ENCODE assay signal across 1 cellular context in the genomic region with DNA sequence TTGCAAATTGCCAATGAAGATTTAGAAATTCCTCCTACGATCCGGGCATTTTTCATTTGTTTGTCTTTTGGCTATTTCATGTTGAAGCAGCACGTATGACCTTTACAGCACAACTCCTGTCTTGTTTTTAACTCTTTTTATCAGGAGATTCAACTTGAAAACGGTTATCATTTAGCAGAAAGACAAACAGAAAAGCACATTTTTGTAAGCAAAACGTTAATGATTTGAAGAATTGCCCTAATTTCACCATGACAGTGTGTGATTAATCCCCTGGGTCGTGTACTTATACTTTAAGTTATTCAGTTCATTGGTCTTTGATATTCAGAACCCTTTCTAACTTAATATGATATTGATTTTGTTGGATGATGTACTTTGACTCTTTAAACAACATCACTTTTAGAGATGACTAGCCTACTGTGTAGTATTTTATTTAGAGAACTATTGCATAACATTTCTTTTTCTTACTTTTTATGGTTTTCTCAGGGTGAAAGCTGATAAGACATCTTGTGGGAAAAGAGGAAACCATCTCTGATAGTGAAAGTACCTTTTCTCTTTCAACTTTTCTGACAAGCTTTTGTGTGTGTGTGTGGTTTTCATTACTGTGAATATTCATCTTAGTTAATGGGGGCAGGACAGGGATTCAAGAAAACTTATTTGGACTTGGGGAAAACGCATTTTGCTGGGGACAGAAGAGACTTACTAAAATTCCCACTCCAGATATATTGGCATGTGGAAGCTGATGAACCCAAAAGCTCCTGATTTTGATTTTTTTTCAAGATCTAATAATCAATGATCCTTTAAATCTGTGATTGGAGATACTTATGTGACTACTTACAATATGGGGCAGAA.
TF ChIP-seq lines count a peak whose summit lies in the region.

No MANE protein-coding gene starts in this region.

TF ChIP-seq in HepG2, 621 proteins besides CTCF, POLR2A, EP300 and RAD21 (continued from another document and continues in another):
- TF ChIP-seq NFRKB (IDR thresholded peaks at IDR 0.05) = no peak
- TF ChIP-seq AKNA (CRISPR knock-in tag; IDR thresholded peaks at IDR 0.05; ENCODE audit: borderline replicate concordance) = no peak
- TF ChIP-seq SETDB1 (CRISPR knock-in tag; IDR thresholded peaks at IDR 0.05; ENCODE audit: borderline replicate concordance) = no peak
- TF ChIP-seq, protein P1, sequence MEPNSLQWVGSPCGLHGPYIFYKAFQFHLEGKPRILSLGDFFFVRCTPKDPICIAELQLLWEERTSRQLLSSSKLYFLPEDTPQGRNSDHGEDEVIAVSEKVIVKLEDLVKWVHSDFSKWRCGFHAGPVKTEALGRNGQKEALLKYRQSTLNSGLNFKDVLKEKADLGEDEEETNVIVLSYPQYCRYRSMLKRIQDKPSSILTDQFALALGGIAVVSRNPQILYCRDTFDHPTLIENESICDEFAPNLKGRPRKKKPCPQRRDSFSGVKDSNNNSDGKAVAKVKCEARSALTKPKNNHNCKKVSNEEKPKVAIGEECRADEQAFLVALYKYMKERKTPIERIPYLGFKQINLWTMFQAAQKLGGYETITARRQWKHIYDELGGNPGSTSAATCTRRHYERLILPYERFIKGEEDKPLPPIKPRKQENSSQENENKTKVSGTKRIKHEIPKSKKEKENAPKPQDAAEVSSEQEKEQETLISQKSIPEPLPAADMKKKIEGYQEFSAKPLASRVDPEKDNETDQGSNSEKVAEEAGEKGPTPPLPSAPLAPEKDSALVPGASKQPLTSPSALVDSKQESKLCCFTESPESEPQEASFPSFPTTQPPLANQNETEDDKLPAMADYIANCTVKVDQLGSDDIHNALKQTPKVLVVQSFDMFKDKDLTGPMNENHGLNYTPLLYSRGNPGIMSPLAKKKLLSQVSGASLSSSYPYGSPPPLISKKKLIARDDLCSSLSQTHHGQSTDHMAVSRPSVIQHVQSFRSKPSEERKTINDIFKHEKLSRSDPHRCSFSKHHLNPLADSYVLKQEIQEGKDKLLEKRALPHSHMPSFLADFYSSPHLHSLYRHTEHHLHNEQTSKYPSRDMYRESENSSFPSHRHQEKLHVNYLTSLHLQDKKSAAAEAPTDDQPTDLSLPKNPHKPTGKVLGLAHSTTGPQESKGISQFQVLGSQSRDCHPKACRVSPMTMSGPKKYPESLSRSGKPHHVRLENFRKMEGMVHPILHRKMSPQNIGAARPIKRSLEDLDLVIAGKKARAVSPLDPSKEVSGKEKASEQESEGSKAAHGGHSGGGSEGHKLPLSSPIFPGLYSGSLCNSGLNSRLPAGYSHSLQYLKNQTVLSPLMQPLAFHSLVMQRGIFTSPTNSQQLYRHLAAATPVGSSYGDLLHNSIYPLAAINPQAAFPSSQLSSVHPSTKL (CRISPR knock-in tag; IDR thresholded peaks at IDR 0.05) = peak; percentile 98
- no peak for TF ChIP-seq ZNF800 (CRISPR knock-in tag; IDR thresholded peaks at IDR 0.05)
- no peak for TF ChIP-seq ZFP62 (CRISPR knock-in tag; IDR thresholded peaks at IDR 0.05)
- TF ChIP-seq, protein P2, sequence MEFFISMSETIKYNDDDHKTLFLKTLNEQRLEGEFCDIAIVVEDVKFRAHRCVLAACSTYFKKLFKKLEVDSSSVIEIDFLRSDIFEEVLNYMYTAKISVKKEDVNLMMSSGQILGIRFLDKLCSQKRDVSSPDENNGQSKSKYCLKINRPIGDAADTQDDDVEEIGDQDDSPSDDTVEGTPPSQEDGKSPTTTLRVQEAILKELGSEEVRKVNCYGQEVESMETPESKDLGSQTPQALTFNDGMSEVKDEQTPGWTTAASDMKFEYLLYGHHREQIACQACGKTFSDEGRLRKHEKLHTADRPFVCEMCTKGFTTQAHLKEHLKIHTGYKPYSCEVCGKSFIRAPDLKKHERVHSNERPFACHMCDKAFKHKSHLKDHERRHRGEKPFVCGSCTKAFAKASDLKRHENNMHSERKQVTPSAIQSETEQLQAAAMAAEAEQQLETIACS (CRISPR knock-in tag; IDR thresholded peaks at IDR 0.05) = no peak
- 0 out of 2 replicates have a peak, but pooled peaks have one; percentile 16 for TF ChIP-seq MAFF (IDR thresholded peaks at IDR 0.05; ENCODE audit: low read depth, low read length)
- TF ChIP-seq BRCA1 (CRISPR knock-in tag; IDR thresholded peaks at IDR 0.05) = no peak
- peak; percentile 69 for TF ChIP-seq TBX2 (CRISPR knock-in tag; IDR thresholded peaks at IDR 0.05; ENCODE audit: borderline replicate concordance)
- no peak for TF ChIP-seq KLF13 (CRISPR knock-in tag; IDR thresholded peaks at IDR 0.05)
- no peak for TF ChIP-seq FOXP1 (IDR thresholded peaks at IDR 0.05)
- TF ChIP-seq FOXP1 (CRISPR knock-in tag; IDR thresholded peaks at IDR 0.05) = peak; percentile 89
- no peak for TF ChIP-seq PAX8 (CRISPR knock-in tag; IDR thresholded peaks at IDR 0.05; ENCODE audit: borderline replicate concordance)
- no peak for TF ChIP-seq ZNF496 (CRISPR knock-in tag; IDR thresholded peaks at IDR 0.05; ENCODE audit: insufficient replicate concordance)
- no peak for TF ChIP-seq ZNF230 (CRISPR knock-in tag; IDR thresholded peaks at IDR 0.05)
- peak; percentile 77; the same call in 1 of the 2 replicates for TF ChIP-seq GFI1 (CRISPR knock-in tag; IDR thresholded peaks at IDR 0.05; ENCODE audit: borderline replicate concordance)
- TF ChIP-seq ZNF644 (CRISPR knock-in tag; IDR thresholded peaks at IDR 0.05; ENCODE audit: low read depth) = no peak
- TF ChIP-seq, protein P3, sequence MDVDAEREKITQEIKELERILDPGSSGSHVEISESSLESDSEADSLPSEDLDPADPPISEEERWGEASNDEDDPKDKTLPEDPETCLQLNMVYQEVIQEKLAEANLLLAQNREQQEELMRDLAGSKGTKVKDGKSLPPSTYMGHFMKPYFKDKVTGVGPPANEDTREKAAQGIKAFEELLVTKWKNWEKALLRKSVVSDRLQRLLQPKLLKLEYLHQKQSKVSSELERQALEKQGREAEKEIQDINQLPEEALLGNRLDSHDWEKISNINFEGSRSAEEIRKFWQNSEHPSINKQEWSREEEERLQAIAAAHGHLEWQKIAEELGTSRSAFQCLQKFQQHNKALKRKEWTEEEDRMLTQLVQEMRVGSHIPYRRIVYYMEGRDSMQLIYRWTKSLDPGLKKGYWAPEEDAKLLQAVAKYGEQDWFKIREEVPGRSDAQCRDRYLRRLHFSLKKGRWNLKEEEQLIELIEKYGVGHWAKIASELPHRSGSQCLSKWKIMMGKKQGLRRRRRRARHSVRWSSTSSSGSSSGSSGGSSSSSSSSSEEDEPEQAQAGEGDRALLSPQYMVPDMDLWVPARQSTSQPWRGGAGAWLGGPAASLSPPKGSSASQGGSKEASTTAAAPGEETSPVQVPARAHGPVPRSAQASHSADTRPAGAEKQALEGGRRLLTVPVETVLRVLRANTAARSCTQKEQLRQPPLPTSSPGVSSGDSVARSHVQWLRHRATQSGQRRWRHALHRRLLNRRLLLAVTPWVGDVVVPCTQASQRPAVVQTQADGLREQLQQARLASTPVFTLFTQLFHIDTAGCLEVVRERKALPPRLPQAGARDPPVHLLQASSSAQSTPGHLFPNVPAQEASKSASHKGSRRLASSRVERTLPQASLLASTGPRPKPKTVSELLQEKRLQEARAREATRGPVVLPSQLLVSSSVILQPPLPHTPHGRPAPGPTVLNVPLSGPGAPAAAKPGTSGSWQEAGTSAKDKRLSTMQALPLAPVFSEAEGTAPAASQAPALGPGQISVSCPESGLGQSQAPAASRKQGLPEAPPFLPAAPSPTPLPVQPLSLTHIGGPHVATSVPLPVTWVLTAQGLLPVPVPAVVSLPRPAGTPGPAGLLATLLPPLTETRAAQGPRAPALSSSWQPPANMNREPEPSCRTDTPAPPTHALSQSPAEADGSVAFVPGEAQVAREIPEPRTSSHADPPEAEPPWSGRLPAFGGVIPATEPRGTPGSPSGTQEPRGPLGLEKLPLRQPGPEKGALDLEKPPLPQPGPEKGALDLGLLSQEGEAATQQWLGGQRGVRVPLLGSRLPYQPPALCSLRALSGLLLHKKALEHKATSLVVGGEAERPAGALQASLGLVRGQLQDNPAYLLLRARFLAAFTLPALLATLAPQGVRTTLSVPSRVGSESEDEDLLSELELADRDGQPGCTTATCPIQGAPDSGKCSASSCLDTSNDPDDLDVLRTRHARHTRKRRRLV (CRISPR knock-in tag; IDR thresholded peaks at IDR 0.05) = no peak
- TF ChIP-seq, protein P4, sequence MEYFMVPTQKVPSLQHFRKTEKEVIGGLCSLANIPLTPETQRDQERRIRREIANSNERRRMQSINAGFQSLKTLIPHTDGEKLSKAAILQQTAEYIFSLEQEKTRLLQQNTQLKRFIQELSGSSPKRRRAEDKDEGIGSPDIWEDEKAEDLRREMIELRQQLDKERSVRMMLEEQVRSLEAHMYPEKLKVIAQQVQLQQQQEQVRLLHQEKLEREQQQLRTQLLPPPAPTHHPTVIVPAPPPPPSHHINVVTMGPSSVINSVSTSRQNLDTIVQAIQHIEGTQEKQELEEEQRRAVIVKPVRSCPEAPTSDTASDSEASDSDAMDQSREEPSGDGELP (IDR thresholded peaks at IDR 0.05; ENCODE audit: borderline replicate concordance, low read depth) = peak; percentile 19; the same call in 1 of the 2 replicates
- TF ChIP-seq NCOA2 (CRISPR knock-in tag; IDR thresholded peaks at IDR 0.05) = peak; percentile 96
- TF ChIP-seq FOXM1 (CRISPR knock-in tag; IDR thresholded peaks at IDR 0.05) = no peak
- TF ChIP-seq NCOA1 (CRISPR knock-in tag; IDR thresholded peaks at IDR 0.05) = peak; percentile 82; the same call in 1 of the 2 replicates
- TF ChIP-seq PRMT3 (CRISPR knock-in tag; IDR thresholded peaks at IDR 0.05; ENCODE audit: borderline replicate concordance, low read depth) = no peak
- TF ChIP-seq ZNF546 (CRISPR knock-in tag; conservative IDR thresholded peaks at IDR 0.05) = no peak
- TF ChIP-seq ZNF652 (CRISPR knock-in tag; IDR thresholded peaks at IDR 0.05; ENCODE audit: borderline replicate concordance, low read depth) = peak; percentile 84; the same call in 1 of the 2 replicates
- TF ChIP-seq MED13 (CRISPR knock-in tag; IDR thresholded peaks at IDR 0.05) = peak; percentile 64; the same call in 1 of the 2 replicates
- 0 out of 2 replicates have a peak, but pooled peaks have one; percentile 19 for TF ChIP-seq KDM3A (CRISPR knock-in tag; IDR thresholded peaks at IDR 0.05; ENCODE audit: low read depth)
- TF ChIP-seq SNAPC5 (CRISPR knock-in tag; IDR thresholded peaks at IDR 0.05; ENCODE audit: borderline replicate concordance) = no peak
- TF ChIP-seq ZNF839 (CRISPR knock-in tag; IDR thresholded peaks at IDR 0.05; ENCODE audit: borderline replicate concordance) = no peak
- TF ChIP-seq PAF1 (CRISPR knock-in tag; IDR thresholded peaks at IDR 0.05) = no peak
- TF ChIP-seq ZBTB43 (CRISPR knock-in tag; conservative IDR thresholded peaks at IDR 0.05) = no peak
- no peak for TF ChIP-seq NPAS2 (CRISPR knock-in tag; IDR thresholded peaks at IDR 0.05; ENCODE audit: borderline replicate concordance)
- TF ChIP-seq ASH2L (IDR thresholded peaks at IDR 0.05; ENCODE audit: insufficient read length, low read depth, low read length) = peak; percentile 88
- no peak for TF ChIP-seq MXD1 (CRISPR knock-in tag; IDR thresholded peaks at IDR 0.05)
- TF ChIP-seq ZNF205 (CRISPR knock-in tag; IDR thresholded peaks at IDR 0.05) = peak; percentile 47; the same call in 1 of the 2 replicates
